16 cellular contexts compared by ENCODE assay signal in the genomic region with DNA sequence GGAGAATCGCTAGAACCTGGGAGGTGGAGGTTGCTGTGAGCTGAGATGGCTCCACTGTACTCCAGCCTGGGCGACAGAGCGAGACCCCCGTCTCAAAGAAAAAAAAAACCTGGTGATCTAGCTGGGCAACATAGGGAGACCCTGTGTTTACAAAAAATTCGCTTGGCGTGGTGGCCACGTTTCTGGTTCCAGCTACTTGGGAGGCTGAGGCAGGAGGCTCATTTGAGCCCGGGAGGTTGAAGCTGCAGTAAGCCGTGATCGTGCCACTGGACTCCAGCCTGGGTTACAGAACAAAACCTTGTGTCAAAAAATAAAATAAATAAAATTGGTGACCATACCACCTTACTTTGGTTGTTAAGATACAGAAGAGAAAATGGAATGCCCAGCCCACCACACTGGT. TPM values are rescaled to one million over a fixed set of nuclear protein-coding genes. Genes with fewer than 3 reads are reported as not detected.
DNase-seq lines count a peak whose midpoint lies in the region; ATAC-seq lines count a peak whose summit lies in the region.
"Had no signal": no experiment of that assay in that cellular context is flagged by ENCODE, and none has a peak within 500 bp of the region (broad histone marks: within the 10 kb centered on the region; RNA-seq: fewer than 3 reads in every experiment).

No MANE protein-coding gene starts in this region.

- no peak overlapping the region for H3K4me3 ChIP-seq in Karpas-422 (ENCODE audit: low read length)
- H3K4me3 ChIP-seq: SJCRH30 had no signal

- peaks cover 28% of the 10 kb centered on the region for H3K36me3 Mint-ChIP-seq in stimulated activated naive CD8-positive, alpha-beta T cell treated with anti-CD3 and anti-CD28 coated beads, Interleukin-15, Interleukin-2, amounts not matched to agents 100 ng/mL and 50 ng/mL, for 24 hours (ENCODE audit: low read depth)
- H3K36me3 Mint-ChIP-seq in activated CD8-positive, alpha-beta T cell treated with anti-CD3 and anti-CD28 coated beads, Interleukin-2, amount 10 ng/mL, durations not matched to agents 7 days and 5 days (ENCODE audit: low read depth): peaks cover 26% of the 10 kb centered on the region
- H3K36me3 Mint-ChIP-seq in naive B cell: peaks cover 0 to 7% of the 10 kb centered on the region in 2 donors

- no peak overlapping the region for H3K4me2 ChIP-seq in Karpas-422 (ENCODE audit: low read depth, low read length, poor library complexity, severe bottlenecking)

- no peaks in the 10 kb centered on the region for H3K9me3 ChIP-seq in Karpas-422 (ENCODE audit: low read length)
- H3K9me3 ChIP-seq: SJCRH30 had no signal

- H3K27me3 ChIP-seq in Karpas-422 (ENCODE audit: low read length): no peaks in the 10 kb centered on the region
- H3K27me3 ChIP-seq: SJCRH30 had no signal

- no peak for ATAC-seq in stimulated activated naive CD8-positive, alpha-beta T cell treated with anti-CD3 and anti-CD28 coated beads, Interleukin-15, Interleukin-2, amounts not matched to agents 100 U/mL and 50 U/mL, for 24 hours
- ATAC-seq in activated CD8-positive, alpha-beta T cell treated with anti-CD3 and anti-CD28 coated beads, Interleukin-2, amount 10 ng/mL, durations not matched to agents 7 days and 5 days: no peak
- ATAC-seq in naive B cell (ENCODE audit: low read depth in 2 of 2) (no peak), HG03196 (IDR thresholded peaks at IDR 0.05; ENCODE audit: unreplicated experiment) (no peak)

- H3K4me1 ChIP-seq in Karpas-422 (ENCODE audit: low read length): peaks cover 23% of the 10 kb centered on the region

- H3K36me3 ChIP-seq in Karpas-422 (ENCODE audit: insufficient read depth, low read length): peaks cover 23% of the 10 kb centered on the region

- no peak overlapping the region for H3K27ac Mint-ChIP-seq in stimulated activated naive CD8-positive, alpha-beta T cell treated with anti-CD3 and anti-CD28 coated beads, Interleukin-15, Interleukin-2, amounts not matched to agents 100 ng/mL and 50 ng/mL, for 24 hours
- no peak overlapping the region for H3K27ac Mint-ChIP-seq in activated CD8-positive, alpha-beta T cell treated with anti-CD3 and anti-CD28 coated beads, Interleukin-2, amount 10 ng/mL, durations not matched to agents 7 days and 5 days
- H3K27ac Mint-ChIP-seq in naive B cell: peak overlapping the region in 1 of 6 donors; percentile 42

- H3K79me2 ChIP-seq in Karpas-422 (ENCODE audit: low read length): peaks cover 38% of the 10 kb centered on the region

- H4K20me1 ChIP-seq in Karpas-422 (ENCODE audit: insufficient read depth, low read depth, low read length): peaks cover 22% of the 10 kb centered on the region

- no peak overlapping the region for H3K9ac ChIP-seq in Karpas-422 (ENCODE audit: low read length)

- no peaks in the 10 kb centered on the region for H3K9me3 Mint-ChIP-seq in stimulated activated naive CD8-positive, alpha-beta T cell treated with anti-CD3 and anti-CD28 coated beads, Interleukin-15, Interleukin-2, amounts not matched to agents 100 ng/mL and 50 ng/mL, for 24 hours
- no peaks in the 10 kb centered on the region for H3K9me3 Mint-ChIP-seq in activated CD8-positive, alpha-beta T cell treated with anti-CD3 and anti-CD28 coated beads, Interleukin-2, amount 10 ng/mL, durations not matched to agents 7 days and 5 days (ENCODE audit: insufficient read depth)
- peaks cover 0 to 3% (median 0%) of the 10 kb centered on the region in 7 donors for H3K9me3 Mint-ChIP-seq in naive B cell

- H3K27me3 Mint-ChIP-seq in stimulated activated naive CD8-positive, alpha-beta T cell treated with anti-CD3 and anti-CD28 coated beads, Interleukin-15, Interleukin-2, amounts not matched to agents 100 ng/mL and 50 ng/mL, for 24 hours: peaks cover 3% of the 10 kb centered on the region
- H3K27me3 Mint-ChIP-seq in activated CD8-positive, alpha-beta T cell treated with anti-CD3 and anti-CD28 coated beads, Interleukin-2, amount 10 ng/mL, durations not matched to agents 7 days and 5 days (ENCODE audit: low read depth): peaks cover 2% of the 10 kb centered on the region
- H3K27me3 Mint-ChIP-seq in naive B cell: peaks cover 0 to 5% (median 0%) of the 10 kb centered on the region in 3 donors

- H3K4me3 Mint-ChIP-seq in stimulated activated naive CD8-positive, alpha-beta T cell treated with anti-CD3 and anti-CD28 coated beads, Interleukin-15, Interleukin-2, amounts not matched to agents 100 ng/mL and 50 ng/mL, for 24 hours: peak overlapping the region; percentile 65
- H3K4me3 Mint-ChIP-seq in activated CD8-positive, alpha-beta T cell treated with anti-CD3 and anti-CD28 coated beads, Interleukin-2, amount 10 ng/mL, durations not matched to agents 7 days and 5 days: peak overlapping the region; percentile 57
- peak overlapping the region; percentile 2 to 86 (median 76) for H3K4me3 Mint-ChIP-seq in naive B cell

- no peak for DNase-seq in stimulated activated naive CD8-positive, alpha-beta T cell treated with anti-CD3 and anti-CD28 coated beads, Interleukin-15, Interleukin-2, amounts not matched to agents 100 U/mL and 50 U/mL, for 24 hours
- DNase-seq in activated CD8-positive, alpha-beta T cell treated with anti-CD3 and anti-CD28 coated beads, Interleukin-2, amount 10 ng/mL, durations not matched to agents 7 days and 5 days: no peak
- no peak for DNase-seq in naive B cell
- no peak for DNase-seq in Karpas-422
- DNase-seq in NCI-H1092 treated with DMSO at 0.1 percent for 48 hours (lab: John Stamatoyannopoulos, UW): no peak
- DNase-seq: activated CD4-positive, alpha-beta T cell treated with anti-CD3 and anti-CD28 coated beads, Interleukin-2, amount 50 U/mL, for 4 hours; DMS153; left colon; NCI-H1436 treated with DMSO at 0.1 percent for 48 hours; NCI-H446 treated with DMSO at 0.1 percent for 48 hours had no signal

- no peak overlapping the region for H3K27ac ChIP-seq in Karpas-422 (ENCODE audit: low read length)
- H3K27ac ChIP-seq: SJCRH30 had no signal

- peaks cover 26% of the 10 kb centered on the region for H3K4me1 Mint-ChIP-seq in stimulated activated naive CD8-positive, alpha-beta T cell treated with anti-CD3 and anti-CD28 coated beads, Interleukin-15, Interleukin-2, amounts not matched to agents 100 ng/mL and 50 ng/mL, for 24 hours (ENCODE audit: low read depth)
- peaks cover 22% of the 10 kb centered on the region for H3K4me1 Mint-ChIP-seq in activated CD8-positive, alpha-beta T cell treated with anti-CD3 and anti-CD28 coated beads, Interleukin-2, amount 10 ng/mL, durations not matched to agents 7 days and 5 days (ENCODE audit: low read depth)
- peaks cover 13 to 24% (median 20%) of the 10 kb centered on the region in 3 donors for H3K4me1 Mint-ChIP-seq in naive B cell

- CTCF ChIA-PET in activated CD8-positive, alpha-beta T cell treated with anti-CD3 and anti-CD28 coated beads, Interleukin-2, amount 10 ng/mL, durations not matched to agents 7 days and 5 days (lab: Charles Lee): interaction anchor here (2.6 kb wide), 1 partner anchor 126 kb away, joined by 11 read pairs; no protein-coding TSS in a partner anchor

- no peaks in the 10 kb centered on the region for H3K9me2 ChIP-seq in Karpas-422 (replicated peaks; ENCODE audit: insufficient read depth, low read length)

- POLR2A ChIA-PET in activated CD8-positive, alpha-beta T cell treated with anti-CD3 and anti-CD28 coated beads, Interleukin-2, amount 10 ng/mL, durations not matched to agents 7 days and 5 days (lab: Charles Lee): interaction anchor here (0.7 kb wide), 1 partner anchor 27 kb away, joined by 4 read pairs; no protein-coding TSS in a partner anchor

- no peak overlapping the region for H2AFZ ChIP-seq in Karpas-422 (ENCODE audit: low read length)

RNA-seq across cellular contexts. Expression of a gene that starts 1.8 kb away (rescaled TPM):
- 100 to 1,000 TPM; 335 to 336 TPM for total RNA-seq in activated CD8-positive, alpha-beta T cell treated with anti-CD3 and anti-CD28 coated beads, Interleukin-2, amount 10 ng/mL, durations not matched to agents 7 days and 5 days
- 10 to 100 TPM; 33.3 to 65.8 (median 51.7) TPM for polyA plus RNA-seq in naive B cell (ENCODE audit: low read depth in 6 of 6)
- total RNA-seq in Karpas-422 (2014; rRNA removed; shearing (Covaris generic); ENCODE audit: low replicate concordance): 75.7 and 136 TPM in 2 replicates

RNA-seq across cellular contexts. Expression of a gene that starts 15.4 kb away (rescaled TPM):
- not detected for total RNA-seq in activated CD8-positive, alpha-beta T cell treated with anti-CD3 and anti-CD28 coated beads, Interleukin-2, amount 10 ng/mL, durations not matched to agents 7 days and 5 days
- polyA plus RNA-seq in naive B cell (ENCODE audit: low read depth in 6 of 6): not detected
- total RNA-seq in Karpas-422 (2014; rRNA removed; shearing (Covaris generic); ENCODE audit: low replicate concordance): not detected in 2 replicates
- total RNA-seq: left colon, LHCN-M2, pulmonary artery endothelial cell, SJCRH30 had no signal
- polyA plus RNA-seq: adipose tissue had no signal

RNA-seq across cellular contexts. Expression of a gene that starts 30.1 kb away (rescaled TPM):
- 100 to 1,000 TPM; 125 to 126 TPM for total RNA-seq in activated CD8-positive, alpha-beta T cell treated with anti-CD3 and anti-CD28 coated beads, Interleukin-2, amount 10 ng/mL, durations not matched to agents 7 days and 5 days
- 10 to 100 TPM; 42.4 to 72.9 (median 53.3) TPM for polyA plus RNA-seq in naive B cell (ENCODE audit: low read depth in 6 of 6)
- 116 and 118 TPM in 2 replicates for total RNA-seq in Karpas-422 (2014; rRNA removed; shearing (Covaris generic); ENCODE audit: low replicate concordance)

RNA-seq across cellular contexts. Expression of a gene that starts 48.9 kb away (rescaled TPM):
- total RNA-seq in activated CD8-positive, alpha-beta T cell treated with anti-CD3 and anti-CD28 coated beads, Interleukin-2, amount 10 ng/mL, durations not matched to agents 7 days and 5 days: 100 to 1,000 TPM; 176 to 184 TPM
- 100 to 1,000 TPM; 212 to 320 (median 229) TPM for polyA plus RNA-seq in naive B cell (ENCODE audit: low read depth in 6 of 6)
- 264 and 330 TPM in 2 replicates for total RNA-seq in Karpas-422 (2014; rRNA removed; shearing (Covaris generic); ENCODE audit: low replicate concordance)
